In genomic region chr18:47800756-47801155, GRCh38 we compare ENCODE assay signal across 18 cellular contexts.
A peak's percentile ranks its signal among the peaks of the same experiment; 100 is the strongest.
DNase-seq lines count a peak whose midpoint lies in the region; ATAC-seq and TF ChIP-seq lines count a peak whose summit lies in the region.
"Had no signal": no experiment of that assay in that cellular context is flagged by ENCODE, and none has a peak within 500 bp of the region (broad histone marks: within the 10 kb centered on the region; RNA-seq: fewer than 3 reads in every experiment).

No MANE protein-coding gene starts in this region.

- peak; percentile 61 for DNase-seq in G401 (ENCODE audit: low spot score)
- peak; percentile 50 for DNase-seq in cerebellar cortex (ENCODE audit: low spot score)
- DNase-seq in mesothelial cell of epicardium (ENCODE audit: low spot score in 2 of 2, unreplicated experiment in 2 of 2): no peak
- peak; percentile 67 for DNase-seq in osteocyte (ENCODE audit: extremely low spot score, unreplicated experiment)
- no peak for DNase-seq in T1000 (lab: John Stamatoyannopoulos, UW)
- no peak for DNase-seq in BE2C
- DNase-seq: 8988T; ACHN; Caco-2; Calu3; CD4-positive, alpha-beta T cell; CD8-positive, alpha-beta T cell; DMS79 treated with DMSO at 0.1 percent for 48 hours; GDM1 had no signal

- in situ Hi-C loops in G401 (cut with HindIII; ENCODE audit: low sequenced_read_pairs): no loop called here

- H3K27me3 ChIP-seq in BE2C: no peaks in the 10 kb centered on the region
- H3K27me3 ChIP-seq: BLaER1 treated with 17β-estradiol and CSF1 and Interleukin-3, amounts not matched to agents 10 nM and 100 nM had no signal

- H3K27me3 Mint-ChIP-seq in mesothelial cell of epicardium (ENCODE audit: low read depth) (peaks cover 20% of the 10 kb centered on the region), osteocyte (ENCODE audit: unreplicated experiment) (peaks cover 23% of the 10 kb centered on the region)

- H3K36me3 ChIP-seq in BE2C: no peaks in the 10 kb centered on the region
- H3K36me3 ChIP-seq: BLaER1 treated with 17β-estradiol and CSF1 and Interleukin-3, amounts not matched to agents 10 nM and 100 nM had no signal

- no peak overlapping the region for H3K4me3 Mint-ChIP-seq in mesothelial cell of epicardium
- H3K4me3 Mint-ChIP-seq in osteocyte (ENCODE audit: unreplicated experiment): no peak overlapping the region
- H3K4me3 Mint-ChIP-seq: CD4-positive, alpha-beta T cell; CD8-positive, alpha-beta T cell had no signal

- no peak overlapping the region for H3K4me3 ChIP-seq in BE2C (ENCODE audit: low read depth, low read length)
- H3K4me3 ChIP-seq: BLaER1 treated with 17β-estradiol and CSF1 and Interleukin-3, amounts not matched to agents 10 nM and 100 nM; GM12878 had no signal

- H3K27ac Mint-ChIP-seq in mesothelial cell of epicardium (peak overlapping the region; percentile 85), osteocyte (ENCODE audit: unreplicated experiment) (no peak overlapping the region)
- H3K27ac Mint-ChIP-seq: CD4-positive, alpha-beta T cell; CD8-positive, alpha-beta T cell had no signal

- H3K36me3 Mint-ChIP-seq in mesothelial cell of epicardium: peaks cover 1% of the 10 kb centered on the region
- no peaks in the 10 kb centered on the region for H3K36me3 Mint-ChIP-seq in osteocyte (ENCODE audit: unreplicated experiment)
- H3K36me3 Mint-ChIP-seq: CD8-positive, alpha-beta T cell had no signal

- ATAC-seq in HG03457 (IDR thresholded peaks at IDR 0.05; ENCODE audit: unreplicated experiment) (no peak), GM19395 (IDR thresholded peaks at IDR 0.05; ENCODE audit: unreplicated experiment) (no peak)
- ATAC-seq: CD8-positive, alpha-beta T cell; GM12878 had no signal

- H3K4me1 Mint-ChIP-seq in mesothelial cell of epicardium: peaks cover 44% of the 10 kb centered on the region
- peaks cover 2% of the 10 kb centered on the region for H3K4me1 Mint-ChIP-seq in osteocyte (ENCODE audit: unreplicated experiment)

- peaks cover 7% of the 10 kb centered on the region for H3K9me3 Mint-ChIP-seq in mesothelial cell of epicardium
- peaks cover 2% of the 10 kb centered on the region for H3K9me3 Mint-ChIP-seq in osteocyte (ENCODE audit: unreplicated experiment)
- H3K9me3 Mint-ChIP-seq: CD4-positive, alpha-beta T cell; CD8-positive, alpha-beta T cell had no signal

- peaks cover 10% of the 10 kb centered on the region for H3K4me1 ChIP-seq in BE2C
- H3K4me1 ChIP-seq: Caco-2 had no signal

- no peaks in the 10 kb centered on the region for H3K9me3 ChIP-seq in BE2C
- H3K9me3 ChIP-seq: Caco-2 had no signal

- no peak for TF ChIP-seq CTCF in mesothelial cell of epicardium (IDR thresholded peaks at IDR 0.05; ENCODE audit: unreplicated experiment)
- no peak for TF ChIP-seq CTCF in osteocyte (IDR thresholded peaks at IDR 0.05)
- TF ChIP-seq CTCF in BE2C (IDR thresholded peaks at IDR 0.05; ENCODE audit: low read depth, low read length): no peak

Comparison
In these comparisons a context has a peak if more than half of its experiments do, and no peak if none do; other contexts are left out.
1. DNase-seq: peak in G401 (single experiment), cerebellar cortex (single experiment) and osteocyte (single experiment); none in mesothelial cell of epicardium (0 of 2), T1000 (single experiment) and BE2C (single experiment).